ENCODE assay signal across 1 cellular context in genomic region chr9:129436751-129437625, GRCh38.
TF ChIP-seq lines count a peak whose summit lies in the region.

No MANE protein-coding gene starts in this region.

TF ChIP-seq in IMR-90, 13 proteins besides CTCF, POLR2A, EP300 and RAD21 (continued from another document):
- TF ChIP-seq USF2 (IDR thresholded peaks at IDR 0.05; ENCODE audit: low read depth, low read length), result no peak
TF ChIP-seq in IMR-90: peak in this region for 1.
